In genomic region chr19:35107541-35107939, GRCh38 we compare ENCODE assay signal across 11 cellular contexts. TPM values are rescaled to one million over a fixed set of nuclear protein-coding genes. Genes with fewer than 3 reads are reported as not detected.
A peak's percentile ranks its signal among the peaks of the same experiment; 100 is the strongest.
DNase-seq lines count a peak whose midpoint lies in the region; ATAC-seq and TF ChIP-seq lines count a peak whose summit lies in the region.
"Had no signal": no experiment of that assay in that cellular context is flagged by ENCODE, and none has a peak within 500 bp of the region (broad histone marks: within the 10 kb centered on the region; RNA-seq: fewer than 3 reads in every experiment).

No MANE protein-coding gene starts in this region.

- peak in 3 of 56 donors; percentile 11 to 39 (median 15) for TF ChIP-seq CTCF in dorsolateral prefrontal cortex (IDR thresholded peaks at IDR 0.05 in 54 of 56, conservative IDR thresholded peaks at IDR 0.05 in 2 of 56; ENCODE audit: low read depth in 1 of 56, partially characterized antibody in 56 of 56)

- H3K4me3 ChIP-seq in dorsolateral prefrontal cortex: peak overlapping the region in 8 of 59 donors; percentile 42 to 66 (median 52)
- H3K4me3 ChIP-seq: BLaER1, upper lobe of left lung had no signal

- peak overlapping the region; percentile 71 to 99 (median 97) for H3K27ac ChIP-seq in dorsolateral prefrontal cortex
- H3K27ac ChIP-seq: BLaER1, upper lobe of left lung had no signal

- peak; percentile 11 for DNase-seq in stimulated activated CD4-positive, alpha-beta T cell treated with anti-CD3 and anti-CD28 coated beads, Interleukin-4, amount 100 ng/mL, for 24 hours
- DNase-seq in stimulated activated CD4-positive, alpha-beta T cell treated with anti-CD3 and anti-CD28 coated beads, Interleukin-12 subunit alpha, Interleukin-12 subunit beta, amount 100 ng/mL, for 4 hours: no peak
- DNase-seq in dorsolateral prefrontal cortex: peak in 9 of 10 donors; percentile 75 to 97 (median 88)
- peak; percentile 96 for DNase-seq in medulla oblongata (ENCODE audit: extremely low spot score)
- DNase-seq in NCI-H1436 treated with DMSO at 0.1 percent for 48 hours (lab: John Stamatoyannopoulos, UW): no peak
- no peak for DNase-seq in NCI-H2196 (lab: John Stamatoyannopoulos, UW; ENCODE audit: unreplicated experiment)
- DNase-seq: activated CD4-positive, CD25-positive, alpha-beta regulatory T cell treated with anti-CD3 and anti-CD28 coated beads, Interleukin-2, amount 50 U/mL, for 72 hours had no signal

- intact Hi-C loops in dorsolateral prefrontal cortex (cut with DNase I): no loop called here

- H3K27me3 ChIP-seq in dorsolateral prefrontal cortex: no peaks in the 10 kb centered on the region
- H3K27me3 ChIP-seq: BLaER1, upper lobe of left lung had no signal

- ATAC-seq in GM19452 (IDR thresholded peaks at IDR 0.05; ENCODE audit: unreplicated experiment) (no peak), HG03432 (IDR thresholded peaks at IDR 0.05; ENCODE audit: unreplicated experiment) (no peak)

RNA-seq across cellular contexts. Expression of gene FXYD3, which starts 8.1 kb away (rescaled TPM):
- total RNA-seq in dorsolateral prefrontal cortex: 10 to 100 TPM in 2 of 120 experiments, 1 to 10 TPM in 110, under 1 TPM in 5, not detected in 3; 0.55 to 17.3 (median 3.3) TPM

RNA-seq across cellular contexts. Expression of gene LGI4, which starts 27.3 kb away (rescaled TPM):
- 100 to 1,000 TPM in 9 of 120 experiments, 10 to 100 TPM in 111; 44.4 to 136 (median 72.9) TPM for total RNA-seq in dorsolateral prefrontal cortex

RNA-seq across cellular contexts. Expression of gene FXYD1, which starts 31.1 kb away (rescaled TPM):
- 100 to 1,000 TPM in 117 of 120 experiments, 10 to 100 TPM in 3; 86.4 to 482 (median 185) TPM for total RNA-seq in dorsolateral prefrontal cortex

RNA-seq across cellular contexts. Expression of gene FXYD7, which starts 35.5 kb away (rescaled TPM):
- 100 to 1,000 TPM in 116 of 120 experiments, 10 to 100 TPM in 4; 72.7 to 214 (median 155) TPM for total RNA-seq in dorsolateral prefrontal cortex

RNA-seq across cellular contexts. Expression of gene FXYD5, which starts 47.0 kb away (rescaled TPM):
- total RNA-seq in dorsolateral prefrontal cortex: 10 to 100 TPM in 101 of 120 experiments, 1 to 10 TPM in 19; 5.8 to 36.4 (median 14.0) TPM

Comparison
In these comparisons a context has a peak if more than half of its experiments do, and no peak if none do; other contexts are left out.
1. DNase-seq: peak in stimulated activated CD4-positive, alpha-beta T cell treated with anti-CD3 and anti-CD28 coated beads, Interleukin-4, amount 100 ng/mL, for 24 hours (single experiment), dorsolateral prefrontal cortex (9 of 10) and medulla oblongata (single experiment); none in stimulated activated CD4-positive, alpha-beta T cell treated with anti-CD3 and anti-CD28 coated beads, Interleukin-12 subunit alpha, Interleukin-12 subunit beta, amount 100 ng/mL, for 4 hours (single experiment), NCI-H1436 treated with DMSO at 0.1 percent for 48 hours (single experiment) and NCI-H2196 (single experiment).